Comparison of ENCODE assay signal across 27 cellular contexts in genomic region chr6:140777780-140778179, GRCh38.
DNase-seq lines count a peak whose midpoint lies in the region; ATAC-seq, FAIRE-seq and TF ChIP-seq lines count a peak whose summit lies in the region.
"Had no signal": no experiment of that assay in that cellular context is flagged by ENCODE, and none has a peak within 500 bp of the region (broad histone marks: within the 10 kb centered on the region; RNA-seq: fewer than 3 reads in every experiment).

No MANE protein-coding gene starts in this region.

- no peaks in the 10 kb centered on the region for H3K36me3 Mint-ChIP-seq in WTC11
- H3K36me3 Mint-ChIP-seq: CD14-positive monocyte; CD4-positive, alpha-beta memory T cell; CD4-positive, CD25-positive, alpha-beta regulatory T cell; CD8-positive, alpha-beta memory T cell had no signal

- H3K4me1 ChIP-seq in HepG2 (ENCODE audit: insufficient read depth, low read length) = no peaks in the 10 kb centered on the region
- H3K4me1 ChIP-seq in right lobe of liver = no peaks in the 10 kb centered on the region
- H3K4me1 ChIP-seq: BE2C, BLaER1 had no signal

- POLR2A ChIA-PET in HepG2 (lab: Yijun Ruan, JAX) (no interaction called here), WTC11 (lab: Charles Lee) (no interaction called here)

- no peaks in the 10 kb centered on the region for H4K20me1 ChIP-seq in HepG2 (ENCODE audit: insufficient read depth, low read length)
- H4K20me1 ChIP-seq: BLaER1 had no signal

- ATAC-seq in HepG2 = no peak
- no peak for ATAC-seq in right lobe of liver
- ATAC-seq in HG02970 (IDR thresholded peaks at IDR 0.05; ENCODE audit: low FRiP score, unreplicated experiment) = no peak
- no peak for ATAC-seq in WTC11
- ATAC-seq: GM12878 had no signal

- H3K4me2 ChIP-seq in HepG2 (ENCODE audit: low read depth, low read length) = no peak overlapping the region
- H3K4me2 ChIP-seq: BLaER1 had no signal

- intact Hi-C loops in HepG2 (cut with micrococcal nuclease; ENCODE audit: unreplicated experiment) (no loop called here), right lobe of liver (cut with DNase I) (no loop called here)

- H3K9ac ChIP-seq in HepG2 (ENCODE audit: insufficient read depth, low read depth, low read length) = no peak overlapping the region
- H3K9ac ChIP-seq: BLaER1 had no signal

- H3K4me3 Mint-ChIP-seq in WTC11 = no peak overlapping the region
- H3K4me3 Mint-ChIP-seq: CD14-positive monocyte; CD4-positive, alpha-beta memory T cell; CD4-positive, CD25-positive, alpha-beta regulatory T cell; CD8-positive, alpha-beta memory T cell had no signal

- no peaks in the 10 kb centered on the region for H3K27me3 ChIP-seq in HepG2 (ENCODE audit: control insufficient read depth in 1 of 2, insufficient read depth in 2 of 2, low read length in 2 of 2)
- no peaks in the 10 kb centered on the region for H3K27me3 ChIP-seq in right lobe of liver
- H3K27me3 ChIP-seq: BE2C, BLaER1 had no signal

- WGBS in HepG2 (ENCODE audit: low lambda C conversion rate) = 80% methylated on average over 4 of the region's 4 CpGs
- 60% methylated on average over 4 of the region's 4 CpGs for WGBS in right lobe of liver (ENCODE audit: insufficient coverage, low coverage, low lambda C conversion rate, missing lambda C conversion rate)

- FAIRE-seq in HepG2 (lab: Jason Lieb, UNC) = no peak
- FAIRE-seq in endometrium (lab: Jason Lieb, UNC) = peak; percentile 23
- FAIRE-seq: GM12878, GM12892, GM19239 had no signal

- BruUV-seq in HepG2 (replicated peaks; lab: Mats Ljungman, UMichigan) = no TSS peak

- TF ChIP-seq POLR2A in HepG2 (IDR thresholded peaks at IDR 0.05; ENCODE audit: insufficient read depth in 1 of 2, low read depth in 2 of 2, low read length in 2 of 2) = no peak
- TF ChIP-seq POLR2A in right lobe of liver (IDR thresholded peaks at IDR 0.05) = no peak

- no peaks in the 10 kb centered on the region for H3K27me3 Mint-ChIP-seq in WTC11 (ENCODE audit: low read depth)

- in situ Hi-C loops in HepG2 (cut with HindIII; ENCODE audit: extremely low pct_ligation_motif_present, low pct_unique_long_range_greater_than_20kb) = no loop called here

- TF ChIP-seq EP300 in HepG2 (IDR thresholded peaks at IDR 0.05; ENCODE audit: low read depth in 2 of 2, low read length in 2 of 2) (no peak), HepG2 (CRISPR knock-in tag; IDR thresholded peaks at IDR 0.05; ENCODE audit: borderline replicate concordance) (no peak)

- TF ChIP-seq RAD21 in HepG2 (CRISPR knock-in tag; IDR thresholded peaks at IDR 0.05) = no peak

- no peak overlapping the region for H3K27ac ChIP-seq in HepG2 (ENCODE audit: extremely low read length, insufficient read depth, low read length)
- no peak overlapping the region for H3K27ac ChIP-seq in right lobe of liver
- H3K27ac ChIP-seq: BLaER1 had no signal

- no peak overlapping the region for H3K27ac Mint-ChIP-seq in WTC11
- H3K27ac Mint-ChIP-seq: CD14-positive monocyte; CD4-positive, alpha-beta memory T cell; CD4-positive, CD25-positive, alpha-beta regulatory T cell; CD8-positive, alpha-beta memory T cell had no signal

- H3K4me3 ChIP-seq in HepG2 (replicated peaks in 1 of 3; ENCODE audit: insufficient read depth in 1 of 3, low read depth in 2 of 3, low read length in 3 of 3) (no peak overlapping the region), right lobe of liver (no peak overlapping the region), LNCaP clone FGC (ENCODE audit: low read depth, low read length) (peak overlapping the region; percentile 7; the same call in 1 of the 2 replicates)
- H3K4me3 ChIP-seq: BLaER1, GM12878 had no signal

- H3K36me3 ChIP-seq in HepG2 (replicated peaks in 1 of 2; ENCODE audit: control insufficient read depth in 1 of 2, insufficient read depth in 2 of 2, low read length in 2 of 2) = no peaks in the 10 kb centered on the region
- H3K36me3 ChIP-seq in right lobe of liver = no peaks in the 10 kb centered on the region
- H3K36me3 ChIP-seq: BE2C, BLaER1 had no signal

- no peak overlapping the region for H2AFZ ChIP-seq in HepG2 (ENCODE audit: low read length)

- no peak for TF ChIP-seq CTCF in HepG2 (CRISPR knock-in tag; IDR thresholded peaks at IDR 0.05)
- no peak for TF ChIP-seq CTCF in right lobe of liver (IDR thresholded peaks at IDR 0.05)
- no peak for TF ChIP-seq CTCF in LNCaP clone FGC (IDR thresholded peaks at IDR 0.05; ENCODE audit: control insufficient read depth, extremely low read depth, insufficient read depth)
- TF ChIP-seq CTCF in WTC11 (IDR thresholded peaks at IDR 0.05) = no peak

- no peaks in the 10 kb centered on the region for H3K9me3 Mint-ChIP-seq in WTC11
- H3K9me3 Mint-ChIP-seq: CD4-positive, alpha-beta memory T cell; CD4-positive, CD25-positive, alpha-beta regulatory T cell; CD8-positive, alpha-beta memory T cell had no signal

- DNase-seq in HepG2 (ENCODE audit: low spot score) = no peak
- DNase-seq in right lobe of liver = no peak
- no peak for DNase-seq in LNCaP clone FGC (ENCODE audit: low read depth)
- DNase-seq in NCI-H2227 (lab: John Stamatoyannopoulos, UW; ENCODE audit: unreplicated experiment) = no peak
- no peak for DNase-seq in WTC11 (ENCODE audit: low spot score)
- DNase-seq: 8988T; ACHN; BE2C; C1 segment of cervical spinal cord; CD4-positive, alpha-beta memory T cell; CD4-positive, CD25-positive, alpha-beta regulatory T cell; CD8-positive, alpha-beta memory T cell; COR-L47; DMS 273 treated with DMSO at 0.1 percent for 48 hours; DMS153; DMS53; DMS79; DND-41; EL; GDM1 had no signal

- H3K79me2 ChIP-seq in HepG2 (ENCODE audit: insufficient read depth, low read length) = no peaks in the 10 kb centered on the region

- CTCF ChIA-PET in HepG2 (lab: Yijun Ruan, JAX; ENCODE audit: low intra/inter-chr PET ratio, low total read pairs) = no interaction called here
- CTCF ChIA-PET in WTC11 (lab: Charles Lee) = no interaction called here

- no peaks in the 10 kb centered on the region for H3K4me1 Mint-ChIP-seq in WTC11
- H3K4me1 Mint-ChIP-seq: CD14-positive monocyte; CD4-positive, alpha-beta memory T cell; CD4-positive, CD25-positive, alpha-beta regulatory T cell had no signal

- H3K9me3 ChIP-seq in HepG2 (ENCODE audit: low read length) (no peaks in the 10 kb centered on the region), right lobe of liver (no peaks in the 10 kb centered on the region)
- H3K9me3 ChIP-seq: BE2C, BLaER1 had no signal

TF ChIP-seq in HepG2, 621 proteins besides CTCF, POLR2A, EP300 and RAD21:
- TF ChIP-seq U2AF2 (IDR thresholded peaks at IDR 0.05; ENCODE audit: low read depth, low read length) = no peak
- TF ChIP-seq MAFF (IDR thresholded peaks at IDR 0.05; ENCODE audit: low read depth, low read length) = peak; percentile 53; the same call in 1 of the 2 replicates
- no peak for TF ChIP-seq MLLT10 (CRISPR knock-in tag; IDR thresholded peaks at IDR 0.05)
- TF ChIP-seq ZNF567 (CRISPR knock-in tag; IDR thresholded peaks at IDR 0.05; ENCODE audit: borderline replicate concordance) = no peak
- TF ChIP-seq KMT2B (CRISPR knock-in tag; IDR thresholded peaks at IDR 0.05) = no peak
- no peak for TF ChIP-seq STAT5B (CRISPR knock-in tag; IDR thresholded peaks at IDR 0.05)
- TF ChIP-seq MAFK (conservative IDR thresholded peaks at IDR 0.05 in 1 of 2, IDR thresholded peaks at IDR 0.05 in 1 of 2; ENCODE audit: low read length in 2 of 2) = peak; percentile 24 to 74; a peak in 2 of 4 replicates
TF ChIP-seq in HepG2: peak in this region for 2.

TF ChIP-seq in WTC11, 78 proteins besides CTCF, POLR2A, EP300 and RAD21:
- no peak for TF ChIP-seq IRF2 (CRISPR knock-in tag; IDR thresholded peaks at IDR 0.05; ENCODE audit: borderline replicate concordance, low read depth)
